8 cellular contexts compared by ENCODE assay signal in the genomic region with DNA sequence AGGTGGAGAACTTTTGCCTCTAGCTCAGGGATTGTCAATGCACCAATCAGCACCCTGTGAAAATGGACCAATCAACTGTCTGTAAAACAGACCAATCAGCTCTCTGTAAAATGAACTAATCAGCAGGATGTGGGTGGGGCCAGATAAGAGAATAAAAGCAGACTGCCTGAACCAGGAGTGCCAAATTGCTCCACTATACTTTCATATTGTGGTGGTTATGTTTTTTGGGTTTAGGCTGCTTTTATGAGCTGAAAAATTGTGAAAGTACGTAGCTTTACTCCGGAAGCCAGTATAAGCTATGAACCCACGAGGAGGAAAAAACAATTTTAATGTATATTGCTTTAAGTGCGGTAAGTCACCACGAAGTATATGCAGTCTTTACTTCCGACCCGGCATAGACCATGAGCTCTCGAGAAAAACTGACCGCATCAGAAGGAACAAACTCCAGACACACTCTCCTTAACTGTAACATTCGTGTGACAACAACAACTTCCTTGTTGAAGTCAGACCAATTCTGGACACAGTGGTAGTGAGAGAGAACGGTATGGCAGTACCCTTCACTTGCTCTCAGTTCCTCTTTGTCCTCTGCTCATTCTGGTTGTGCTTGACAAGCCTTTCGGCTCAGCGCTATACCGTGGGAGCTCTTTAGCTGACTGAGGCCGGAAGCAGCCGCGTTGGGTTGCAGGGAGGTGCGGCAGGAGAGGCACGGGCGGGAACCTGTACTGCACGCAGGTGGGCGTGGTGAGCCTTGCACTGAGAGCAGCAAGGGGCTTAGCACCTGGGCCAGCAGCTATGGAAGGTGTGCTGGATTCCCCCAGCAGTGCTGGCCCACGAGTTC.
DNase-seq lines count a peak whose midpoint lies in the region; ATAC-seq and FAIRE-seq lines count a peak whose summit lies in the region.

No MANE protein-coding gene starts in this region.

- DNase-seq in GM19239 (ENCODE audit: insufficient read length, low spot score) = peak; percentile 85
- peak; percentile 52 for DNase-seq in activated CD4-positive, CD25-positive, alpha-beta regulatory T cell treated with anti-CD3 and anti-CD28 coated beads, Interleukin-2, amount 50 U/mL, for 16 hours (ENCODE audit: low read depth, low spot score)
- DNase-seq in effector CD8-positive, alpha-beta T cell (lab: John Stamatoyannopoulos, UW) = peak; percentile 55
- peak; percentile 30 to 65 (median 63) for DNase-seq in stimulated activated CD4-positive, alpha-beta T cell treated with anti-CD3 and anti-CD28 coated beads, TNF-alpha, amount 100 ng/mL, for 4 hours (ENCODE audit: low read depth in 3 of 3)
- no peak for DNase-seq in NCI-H1048 (lab: John Stamatoyannopoulos, UW)
- DNase-seq in AG20443 (ENCODE audit: low spot score) = no peak
- no peak for DNase-seq in NCI-H1105 (lab: John Stamatoyannopoulos, UW)

- ATAC-seq in HG03135 (IDR thresholded peaks at IDR 0.05; ENCODE audit: unreplicated experiment) = peak; percentile 99

- peak; percentile 98 for FAIRE-seq in GM19239 (lab: Jason Lieb, UNC)

Comparison
In these comparisons a context has a peak if more than half of its experiments do, and no peak if none do; other contexts are left out.
1. DNase-seq: peak in GM19239 (single experiment), activated CD4-positive, CD25-positive, alpha-beta regulatory T cell treated with anti-CD3 and anti-CD28 coated beads, Interleukin-2, amount 50 U/mL, for 16 hours (single experiment), effector CD8-positive, alpha-beta T cell (single experiment) and stimulated activated CD4-positive, alpha-beta T cell treated with anti-CD3 and anti-CD28 coated beads, TNF-alpha, amount 100 ng/mL, for 4 hours (3 of 3); none in NCI-H1048 (single experiment), AG20443 (single experiment) and NCI-H1105 (single experiment).